ENCODE assay signal across 9 cellular contexts in genomic region chr18:12934454-12935071, GRCh38. TPM values are rescaled to one million over a fixed set of nuclear protein-coding genes. Genes with fewer than 3 reads are reported as not detected.
DNase-seq lines count a peak whose midpoint lies in the region; ATAC-seq and TF ChIP-seq lines count a peak whose summit lies in the region.
"Had no signal": no experiment of that assay in that cellular context is flagged by ENCODE, and none has a peak within 500 bp of the region (broad histone marks: within the 10 kb centered on the region; RNA-seq: fewer than 3 reads in every experiment).

No MANE protein-coding gene starts in this region.

- peak; percentile 94 for TF ChIP-seq CTCF in PC-9 (conservative IDR thresholded peaks at IDR 0.05)

- no peak overlapping the region for H3K27ac ChIP-seq in PC-9

- H3K9me3 ChIP-seq in PC-9 (ENCODE audit: insufficient read depth, low read depth) = no peaks in the 10 kb centered on the region

- CTCF ChIA-PET in PC-9 (lab: Charles Lee) = interaction anchor here (0.6 to 2.2 kb wide), 11 partner anchors 10 to 606 kb away, joined by 3 to 14 read pairs (median 4); no protein-coding TSS in a partner anchor

- H3K4me1 Mint-ChIP-seq in naive thymus-derived CD8-positive, alpha-beta T cell = peaks cover 3 to 11% (median 6%) of the 10 kb centered on the region in 4 donors

- POLR2A ChIA-PET in PC-9 (lab: Charles Lee; ENCODE audit: unreplicated experiment) = interaction anchor here (0.7 kb wide), 1 partner anchor 160 kb away, joined by 4 read pairs; no protein-coding TSS in a partner anchor
- POLR2A ChIA-PET in naive thymus-derived CD8-positive, alpha-beta T cell (lab: Charles Lee) = interaction anchor here (1.0 to 1.6 kb wide), 2 partner anchors 51 to 159 kb away, joined by 3 to 4 read pairs; partner anchors contain the start of gene PTPN2

- H3K9me3 Mint-ChIP-seq in naive thymus-derived CD8-positive, alpha-beta T cell = no peaks in the 10 kb centered on the region

- H3K4me3 ChIP-seq in PC-9 = no peak overlapping the region

- H3K27me3 ChIP-seq in PC-9 (ENCODE audit: insufficient read depth, low read depth) = no peaks in the 10 kb centered on the region

- H3K36me3 Mint-ChIP-seq in naive thymus-derived CD8-positive, alpha-beta T cell = no peaks in the 10 kb centered on the region
- H3K36me3 Mint-ChIP-seq: activated naive CD8-positive, alpha-beta T cell had no signal

- BruUV-seq in PC-9 (replicated peaks; lab: Mats Ljungman, UMichigan) = no TSS peak

- H4K20me1 ChIP-seq in PC-9 (ENCODE audit: insufficient read depth) = no peaks in the 10 kb centered on the region; the same call in 1 of the 2 replicates

- no peaks in the 10 kb centered on the region for H3K9me2 ChIP-seq in PC-9 (ENCODE audit: insufficient read depth)

- no peak overlapping the region for H3K4me3 Mint-ChIP-seq in naive thymus-derived CD8-positive, alpha-beta T cell
- H3K4me3 Mint-ChIP-seq: activated naive CD8-positive, alpha-beta T cell had no signal

- 0 out of 2 replicates have a peak overlapping the region, but pooled peaks have one; percentile 14 for H2AFZ ChIP-seq in PC-9

- H3F3A ChIP-seq in PC-9 (ENCODE audit: insufficient read depth, low read depth) = no peaks in the 10 kb centered on the region

- H3K4me1 ChIP-seq in PC-9 (replicated peaks; ENCODE audit: insufficient read depth) = peaks cover 11% of the 10 kb centered on the region

- DNase-seq in D341Med (ENCODE audit: low spot score) (peak; percentile 91), HuH-7.5 (ENCODE audit: low spot score) (peak; percentile 82), PC-9 (peak; percentile 75 to 86), activated T-cell treated with anti-CD3 and anti-CD28 coated beads for 4 hours (peak; percentile 75)
- peak; percentile 59 to 88 (median 74) for DNase-seq in naive thymus-derived CD8-positive, alpha-beta T cell
- DNase-seq in stimulated activated CD8-positive, alpha-beta memory T cell treated with anti-CD3 and anti-CD28 coated beads, Interleukin-7, amount 100 ng/mL, for 4 hours (ENCODE audit: low read depth in 2 of 2) = peak; percentile 61 to 71

- H3K27ac Mint-ChIP-seq in naive thymus-derived CD8-positive, alpha-beta T cell = peak overlapping the region in 1 of 10 donors; percentile 0
- H3K27ac Mint-ChIP-seq: activated naive CD8-positive, alpha-beta T cell had no signal

- H3K27me3 Mint-ChIP-seq in naive thymus-derived CD8-positive, alpha-beta T cell = peaks cover 0 to 10% (median 3%) of the 10 kb centered on the region in 5 donors

- ATAC-seq in esophagus mucosa (peak; percentile 83), GM19035 (IDR thresholded peaks at IDR 0.05; ENCODE audit: unreplicated experiment) (no peak)
- peak; percentile 92 to 94 for ATAC-seq in naive thymus-derived CD8-positive, alpha-beta T cell

- intact Hi-C loops in PC-9 (cut with micrococcal nuclease; ENCODE audit: unreplicated experiment) = loop anchor here (1.0 to 5.0 kb wide), 8 partner anchors 42 to 842 kb away; partner anchors contain the start of gene ANKRD62

- no peaks in the 10 kb centered on the region for H3K79me2 ChIP-seq in PC-9 (ENCODE audit: low read depth)

- H3K36me3 ChIP-seq in PC-9 (ENCODE audit: low read depth) = no peaks in the 10 kb centered on the region

- H3K4me2 ChIP-seq in PC-9 = peak overlapping the region; percentile 9; the same call in 1 of the 2 replicates

RNA-seq across cellular contexts. Expression of gene SEH1L, which starts 13.2 kb away (rescaled TPM):
- total RNA-seq in PC-9 (2021) (98.3 and 101 TPM in 2 replicates), esophagus mucosa (41.4 TPM)
- total RNA-seq in naive thymus-derived CD8-positive, alpha-beta T cell = 10 to 100 TPM; 40.9 to 41.7 TPM
- 10 to 100 TPM; 25.5 to 37.1 (median 35.5) TPM for polyA plus RNA-seq in naive thymus-derived CD8-positive, alpha-beta T cell

RNA-seq across cellular contexts. Expression of gene PTPN2, which starts 50.5 kb away (rescaled TPM):
- total RNA-seq in PC-9 (2021) (77.2 and 78.1 TPM in 2 replicates), esophagus mucosa (24.9 TPM)
- 10 to 100 TPM; 62.7 to 71.7 TPM for total RNA-seq in naive thymus-derived CD8-positive, alpha-beta T cell
- polyA plus RNA-seq in naive thymus-derived CD8-positive, alpha-beta T cell = 10 to 100 TPM; 71.4 to 76.1 (median 74.2) TPM

RNA-seq across cellular contexts. Expression of gene CEP192, which starts 56.6 kb away (rescaled TPM):
- total RNA-seq in PC-9 (2021) (37.8 and 44.9 TPM in 2 replicates), esophagus mucosa (13.7 TPM)
- 10 to 100 TPM; 36.7 to 40.9 TPM for total RNA-seq in naive thymus-derived CD8-positive, alpha-beta T cell
- polyA plus RNA-seq in naive thymus-derived CD8-positive, alpha-beta T cell = 1 to 10 TPM; 3.0 to 6.7 (median 5.2) TPM
